In the genomic region with DNA sequence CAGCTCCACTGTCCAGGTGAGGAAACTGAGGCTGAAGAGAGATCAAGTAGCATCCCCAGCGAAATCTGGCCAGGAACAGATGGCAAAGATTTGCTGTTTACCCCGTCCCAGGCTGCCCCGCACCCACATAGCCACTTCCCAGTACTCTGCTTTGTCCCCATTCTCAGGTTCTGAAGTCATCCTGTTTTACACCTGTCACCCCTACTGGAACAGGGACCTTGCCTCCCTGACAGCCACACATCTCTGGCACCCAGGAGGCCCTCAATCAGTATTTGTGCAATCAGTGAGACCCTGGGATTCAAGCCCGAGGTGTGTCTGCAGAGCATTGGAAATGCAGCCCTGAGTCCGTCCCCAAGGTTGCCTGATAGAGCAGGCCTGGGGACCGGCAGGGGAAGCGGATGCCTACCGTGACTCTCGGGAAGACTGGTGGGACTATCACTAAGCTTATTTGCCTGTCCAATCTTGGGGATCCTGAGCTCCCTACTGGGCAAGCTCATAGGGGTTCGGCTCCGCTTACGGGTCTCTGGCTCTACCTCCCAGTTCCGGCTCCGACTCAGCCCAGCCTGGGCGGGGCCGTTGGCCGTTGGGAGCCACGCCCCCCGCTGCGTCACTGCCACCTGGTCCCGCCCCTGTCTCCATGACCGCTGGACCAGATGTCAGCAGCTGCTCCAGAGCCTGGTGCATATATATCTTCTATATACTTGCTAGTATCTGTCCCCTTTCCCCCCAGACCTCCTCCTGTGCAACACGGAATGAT, we compare ENCODE assay signal across 8 cellular contexts. TPM values are rescaled to one million over a fixed set of nuclear protein-coding genes. Genes with fewer than 3 reads are reported as not detected.
DNase-seq lines count a peak whose midpoint lies in the region; ATAC-seq, FAIRE-seq and TF ChIP-seq lines count a peak whose summit lies in the region.

No MANE protein-coding gene starts in this region.

- 10% methylated on average over 23 of the region's 23 CpGs for WGBS in liver

- H3K4me3 ChIP-seq in liver (ENCODE audit: low read depth in 1 of 3, low read length in 3 of 3): peak overlapping the region; percentile 47 to 57 (median 55)

- no peaks in the 10 kb centered on the region for H3K9me3 ChIP-seq in liver (ENCODE audit: control insufficient read depth in 4 of 4, low read length in 3 of 4)

- H3K27me3 ChIP-seq in liver (ENCODE audit: control insufficient read depth in 4 of 4, insufficient read depth in 4 of 4, low read length in 3 of 4): no peaks in the 10 kb centered on the region

- peak; percentile 86 for FAIRE-seq in GM12891 (lab: Jason Lieb, UNC)

- H3K4me1 Mint-ChIP-seq in dendritic cell treated with granulocyte-macrophage colony-stimulating factor and Interleukin-4, amounts not matched to agents 40 ng/mL and 50 ng/mL, for 4 days (ENCODE audit: low read depth): peaks cover 47% of the 10 kb centered on the region

- H3K9ac ChIP-seq in liver (ENCODE audit: low read depth in 1 of 2, low read length in 2 of 2): peak overlapping the region in 1 of 2 donors; percentile 24

- no peaks in the 10 kb centered on the region for H3K9me3 Mint-ChIP-seq in dendritic cell treated with granulocyte-macrophage colony-stimulating factor and Interleukin-4, amounts not matched to agents 40 ng/mL and 50 ng/mL, for 4 days

- no peak for TF ChIP-seq POLR2A in GM12891 (IDR thresholded peaks at IDR 0.05; ENCODE audit: low read depth, low read length)

- DNase-seq in GM12891 (ENCODE audit: insufficient read length, low spot score) (peak; percentile 56), NCI-H2227 treated with DMSO at 0.1 percent for 48 hours (lab: John Stamatoyannopoulos, UW) (peak; percentile 56), NCI-H2107 treated with DMSO at 0.1 percent for 48 hours (lab: John Stamatoyannopoulos, UW; ENCODE audit: unreplicated experiment) (no peak)
- peak; percentile 54 to 80 for DNase-seq in activated CD4-positive, alpha-beta T cell treated with anti-CD3 and anti-CD28 coated beads, Interleukin-2, amount 50 U/mL, for 24 hours (ENCODE audit: low read depth in 1 of 2, low spot score in 1 of 2)
- peak; percentile 78 to 84 for DNase-seq in stimulated activated CD4-positive, alpha-beta T cell treated with anti-CD3 and anti-CD28 coated beads, Interleukin-2, amount 100 ng/mL, for 48 hours

- peaks cover 3% of the 10 kb centered on the region for H3K27me3 Mint-ChIP-seq in dendritic cell treated with granulocyte-macrophage colony-stimulating factor and Interleukin-4, amounts not matched to agents 40 ng/mL and 50 ng/mL, for 4 days

- no peak for TF ChIP-seq RAD21 in liver (IDR thresholded peaks at IDR 0.05)

- H3K4me1 ChIP-seq in liver (ENCODE audit: control insufficient read depth in 4 of 4, insufficient read depth in 4 of 4, low read length in 3 of 4): peaks cover 16 to 42% (median 29%) of the 10 kb centered on the region in 4 donors

- H3K4me3 Mint-ChIP-seq in dendritic cell treated with granulocyte-macrophage colony-stimulating factor and Interleukin-4, amounts not matched to agents 40 ng/mL and 50 ng/mL, for 4 days: peak overlapping the region; percentile 74

- intact Hi-C loops in dendritic cell treated with granulocyte-macrophage colony-stimulating factor and Interleukin-4, amounts not matched to agents 40 ng/mL and 50 ng/mL, for 4 days (cut with micrococcal nuclease): loop anchor here (1.0 kb wide), 1 partner anchor 18 kb away; a partner anchor contains a TSS

- ATAC-seq in HG02610 (IDR thresholded peaks at IDR 0.05; ENCODE audit: unreplicated experiment): peak; percentile 64

- no peak overlapping the region for H3K27ac ChIP-seq in liver (ENCODE audit: low read depth in 1 of 2, low read length in 2 of 2)

- TF ChIP-seq CTCF in liver (IDR thresholded peaks at IDR 0.05; ENCODE audit: low read depth, low read length, missing input control): no peak

- H3K36me3 Mint-ChIP-seq in dendritic cell treated with granulocyte-macrophage colony-stimulating factor and Interleukin-4, amounts not matched to agents 40 ng/mL and 50 ng/mL, for 4 days (ENCODE audit: low read depth): peaks cover 7% of the 10 kb centered on the region

- peak overlapping the region; percentile 74 for H3K27ac Mint-ChIP-seq in dendritic cell treated with granulocyte-macrophage colony-stimulating factor and Interleukin-4, amounts not matched to agents 40 ng/mL and 50 ng/mL, for 4 days

- H3K36me3 ChIP-seq in liver (ENCODE audit: control insufficient read depth in 4 of 4, insufficient read depth in 3 of 4, low read depth in 1 of 4, low read length in 3 of 4): no peaks in the 10 kb centered on the region

TF ChIP-seq in GM12891, 5 proteins besides CTCF, POLR2A, EP300 and RAD21:
- TF ChIP-seq SPI1 (IDR thresholded peaks at IDR 0.05; ENCODE audit: low read depth, low read length) (no peak), PAX5 (IDR thresholded peaks at IDR 0.05; ENCODE audit: insufficient read depth, low read length, severe bottlenecking) (no peak), TAF1 (IDR thresholded peaks at IDR 0.05; ENCODE audit: low read depth, low read length) (no peak), POLR2AphosphoS5 (IDR thresholded peaks at IDR 0.05; ENCODE audit: low read depth, low read length) (no peak), POU2F2 (IDR thresholded peaks at IDR 0.05; ENCODE audit: low read depth, low read length) (no peak)

TF ChIP-seq in liver, 16 proteins besides CTCF, POLR2A, EP300 and RAD21:
- TF ChIP-seq YY1 (IDR thresholded peaks at IDR 0.05): no peak
- no peak for TF ChIP-seq SP1 (IDR thresholded peaks at IDR 0.05)
- TF ChIP-seq GABPA (IDR thresholded peaks at IDR 0.05 in 1 of 2, conservative IDR thresholded peaks at IDR 0.05 in 1 of 2): no peak
- TF ChIP-seq JUND (IDR thresholded peaks at IDR 0.05): no peak
- TF ChIP-seq RXRA (IDR thresholded peaks at IDR 0.05): no peak
- TF ChIP-seq, protein P1, sequence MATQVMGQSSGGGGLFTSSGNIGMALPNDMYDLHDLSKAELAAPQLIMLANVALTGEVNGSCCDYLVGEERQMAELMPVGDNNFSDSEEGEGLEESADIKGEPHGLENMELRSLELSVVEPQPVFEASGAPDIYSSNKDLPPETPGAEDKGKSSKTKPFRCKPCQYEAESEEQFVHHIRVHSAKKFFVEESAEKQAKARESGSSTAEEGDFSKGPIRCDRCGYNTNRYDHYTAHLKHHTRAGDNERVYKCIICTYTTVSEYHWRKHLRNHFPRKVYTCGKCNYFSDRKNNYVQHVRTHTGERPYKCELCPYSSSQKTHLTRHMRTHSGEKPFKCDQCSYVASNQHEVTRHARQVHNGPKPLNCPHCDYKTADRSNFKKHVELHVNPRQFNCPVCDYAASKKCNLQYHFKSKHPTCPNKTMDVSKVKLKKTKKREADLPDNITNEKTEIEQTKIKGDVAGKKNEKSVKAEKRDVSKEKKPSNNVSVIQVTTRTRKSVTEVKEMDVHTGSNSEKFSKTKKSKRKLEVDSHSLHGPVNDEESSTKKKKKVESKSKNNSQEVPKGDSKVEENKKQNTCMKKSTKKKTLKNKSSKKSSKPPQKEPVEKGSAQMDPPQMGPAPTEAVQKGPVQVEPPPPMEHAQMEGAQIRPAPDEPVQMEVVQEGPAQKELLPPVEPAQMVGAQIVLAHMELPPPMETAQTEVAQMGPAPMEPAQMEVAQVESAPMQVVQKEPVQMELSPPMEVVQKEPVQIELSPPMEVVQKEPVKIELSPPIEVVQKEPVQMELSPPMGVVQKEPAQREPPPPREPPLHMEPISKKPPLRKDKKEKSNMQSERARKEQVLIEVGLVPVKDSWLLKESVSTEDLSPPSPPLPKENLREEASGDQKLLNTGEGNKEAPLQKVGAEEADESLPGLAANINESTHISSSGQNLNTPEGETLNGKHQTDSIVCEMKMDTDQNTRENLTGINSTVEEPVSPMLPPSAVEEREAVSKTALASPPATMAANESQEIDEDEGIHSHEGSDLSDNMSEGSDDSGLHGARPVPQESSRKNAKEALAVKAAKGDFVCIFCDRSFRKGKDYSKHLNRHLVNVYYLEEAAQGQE (IDR thresholded peaks at IDR 0.05): no peak
- TF ChIP-seq, protein P2, sequence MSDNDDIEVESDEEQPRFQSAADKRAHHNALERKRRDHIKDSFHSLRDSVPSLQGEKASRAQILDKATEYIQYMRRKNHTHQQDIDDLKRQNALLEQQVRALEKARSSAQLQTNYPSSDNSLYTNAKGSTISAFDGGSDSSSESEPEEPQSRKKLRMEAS (IDR thresholded peaks at IDR 0.05): no peak
- no peak for TF ChIP-seq EGR1 (IDR thresholded peaks at IDR 0.05; ENCODE audit: low read depth in 2 of 2)
- TF ChIP-seq TAF1 (conservative IDR thresholded peaks at IDR 0.05): no peak
- no peak for TF ChIP-seq FOXA1 (IDR thresholded peaks at IDR 0.05)
- TF ChIP-seq HNF4G (IDR thresholded peaks at IDR 0.05): no peak
- TF ChIP-seq, protein P3, sequence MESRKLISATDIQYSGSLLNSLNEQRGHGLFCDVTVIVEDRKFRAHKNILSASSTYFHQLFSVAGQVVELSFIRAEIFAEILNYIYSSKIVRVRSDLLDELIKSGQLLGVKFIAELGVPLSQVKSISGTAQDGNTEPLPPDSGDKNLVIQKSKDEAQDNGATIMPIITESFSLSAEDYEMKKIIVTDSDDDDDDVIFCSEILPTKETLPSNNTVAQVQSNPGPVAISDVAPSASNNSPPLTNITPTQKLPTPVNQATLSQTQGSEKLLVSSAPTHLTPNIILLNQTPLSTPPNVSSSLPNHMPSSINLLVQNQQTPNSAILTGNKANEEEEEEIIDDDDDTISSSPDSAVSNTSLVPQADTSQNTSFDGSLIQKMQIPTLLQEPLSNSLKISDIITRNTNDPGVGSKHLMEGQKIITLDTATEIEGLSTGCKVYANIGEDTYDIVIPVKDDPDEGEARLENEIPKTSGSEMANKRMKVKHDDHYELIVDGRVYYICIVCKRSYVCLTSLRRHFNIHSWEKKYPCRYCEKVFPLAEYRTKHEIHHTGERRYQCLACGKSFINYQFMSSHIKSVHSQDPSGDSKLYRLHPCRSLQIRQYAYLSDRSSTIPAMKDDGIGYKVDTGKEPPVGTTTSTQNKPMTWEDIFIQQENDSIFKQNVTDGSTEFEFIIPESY (IDR thresholded peaks at IDR 0.05): no peak
- no peak for TF ChIP-seq HNF4A (conservative IDR thresholded peaks at IDR 0.05)
- TF ChIP-seq, protein P4, sequence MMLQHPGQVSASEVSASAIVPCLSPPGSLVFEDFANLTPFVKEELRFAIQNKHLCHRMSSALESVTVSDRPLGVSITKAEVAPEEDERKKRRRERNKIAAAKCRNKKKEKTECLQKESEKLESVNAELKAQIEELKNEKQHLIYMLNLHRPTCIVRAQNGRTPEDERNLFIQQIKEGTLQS (IDR thresholded peaks at IDR 0.05): no peak
- no peak for TF ChIP-seq FOXA2 (IDR thresholded peaks at IDR 0.05)

RNA-seq across cellular contexts. Expression of a gene that starts 17.5 kb away (rescaled TPM):
- polyA plus RNA-seq in GM12891 (2012; ENCODE audit: low read depth, missing spikeins): 30.6 TPM
- total RNA-seq in liver: 10 to 100 TPM in 1 of 2 donors, under 1 TPM in 1; 0.84 to 24.6 TPM
- under 1 TPM; 0.76 to 0.84 TPM for polyA plus RNA-seq in liver

RNA-seq across cellular contexts. Expression of a gene that starts 22.1 kb away (rescaled TPM):
- 50.7 TPM for polyA plus RNA-seq in GM12891 (2012; ENCODE audit: low read depth, missing spikeins)
- 10 to 100 TPM; 54.0 to 71.4 TPM for total RNA-seq in liver
- 10 to 100 TPM; 77.2 to 81.3 TPM for polyA plus RNA-seq in liver

RNA-seq across cellular contexts. Expression of a gene that starts 56.6 kb away (rescaled TPM):
- 8.2 TPM for polyA plus RNA-seq in GM12891 (2012; ENCODE audit: low read depth, missing spikeins)
- total RNA-seq in liver: under 1 TPM; 0.25 to 0.79 TPM
- polyA plus RNA-seq in liver: under 1 TPM; 0.14 to 0.22 TPM
